ENCODE assay signal across 1 cellular context in the genomic region with DNA sequence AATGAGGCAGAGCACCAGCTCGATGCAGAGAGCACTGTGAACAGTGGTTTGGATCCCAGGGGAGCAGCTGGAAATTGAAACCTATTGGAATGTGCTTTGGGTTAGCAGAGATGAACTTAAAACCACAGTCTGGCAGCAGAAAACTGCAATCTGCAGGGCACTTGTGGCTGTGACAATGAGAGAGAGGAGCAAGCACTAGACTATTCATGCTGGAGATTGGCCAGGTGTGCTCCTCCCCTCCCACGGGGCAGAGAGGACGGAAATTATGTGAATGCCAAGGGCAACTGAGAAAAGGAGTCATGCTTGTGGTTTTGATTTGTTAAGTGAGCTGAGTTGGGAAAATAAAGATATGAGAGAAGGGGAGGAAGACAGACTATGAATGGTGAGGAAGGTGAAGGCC.
TF ChIP-seq lines count a peak whose summit lies in the region.

No MANE protein-coding gene starts in this region.

TF ChIP-seq in GM23338, 12 proteins besides CTCF, POLR2A, EP300 and RAD21 (continued from another document):
- TF ChIP-seq POLR2AphosphoS5 (IDR thresholded peaks at IDR 0.05; ENCODE audit: low read depth): no peak
- TF ChIP-seq CREB1 (CRISPR knock-in tag; IDR thresholded peaks at IDR 0.05; ENCODE audit: low read depth): no peak
- no peak for TF ChIP-seq JUNB (IDR thresholded peaks at IDR 0.05; ENCODE audit: unreplicated experiment)
- TF ChIP-seq, protein P1, sequence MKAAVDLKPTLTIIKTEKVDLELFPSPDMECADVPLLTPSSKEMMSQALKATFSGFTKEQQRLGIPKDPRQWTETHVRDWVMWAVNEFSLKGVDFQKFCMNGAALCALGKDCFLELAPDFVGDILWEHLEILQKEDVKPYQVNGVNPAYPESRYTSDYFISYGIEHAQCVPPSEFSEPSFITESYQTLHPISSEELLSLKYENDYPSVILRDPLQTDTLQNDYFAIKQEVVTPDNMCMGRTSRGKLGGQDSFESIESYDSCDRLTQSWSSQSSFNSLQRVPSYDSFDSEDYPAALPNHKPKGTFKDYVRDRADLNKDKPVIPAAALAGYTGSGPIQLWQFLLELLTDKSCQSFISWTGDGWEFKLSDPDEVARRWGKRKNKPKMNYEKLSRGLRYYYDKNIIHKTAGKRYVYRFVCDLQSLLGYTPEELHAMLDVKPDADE (IDR thresholded peaks at IDR 0.05): no peak
- TF ChIP-seq, protein P2, sequence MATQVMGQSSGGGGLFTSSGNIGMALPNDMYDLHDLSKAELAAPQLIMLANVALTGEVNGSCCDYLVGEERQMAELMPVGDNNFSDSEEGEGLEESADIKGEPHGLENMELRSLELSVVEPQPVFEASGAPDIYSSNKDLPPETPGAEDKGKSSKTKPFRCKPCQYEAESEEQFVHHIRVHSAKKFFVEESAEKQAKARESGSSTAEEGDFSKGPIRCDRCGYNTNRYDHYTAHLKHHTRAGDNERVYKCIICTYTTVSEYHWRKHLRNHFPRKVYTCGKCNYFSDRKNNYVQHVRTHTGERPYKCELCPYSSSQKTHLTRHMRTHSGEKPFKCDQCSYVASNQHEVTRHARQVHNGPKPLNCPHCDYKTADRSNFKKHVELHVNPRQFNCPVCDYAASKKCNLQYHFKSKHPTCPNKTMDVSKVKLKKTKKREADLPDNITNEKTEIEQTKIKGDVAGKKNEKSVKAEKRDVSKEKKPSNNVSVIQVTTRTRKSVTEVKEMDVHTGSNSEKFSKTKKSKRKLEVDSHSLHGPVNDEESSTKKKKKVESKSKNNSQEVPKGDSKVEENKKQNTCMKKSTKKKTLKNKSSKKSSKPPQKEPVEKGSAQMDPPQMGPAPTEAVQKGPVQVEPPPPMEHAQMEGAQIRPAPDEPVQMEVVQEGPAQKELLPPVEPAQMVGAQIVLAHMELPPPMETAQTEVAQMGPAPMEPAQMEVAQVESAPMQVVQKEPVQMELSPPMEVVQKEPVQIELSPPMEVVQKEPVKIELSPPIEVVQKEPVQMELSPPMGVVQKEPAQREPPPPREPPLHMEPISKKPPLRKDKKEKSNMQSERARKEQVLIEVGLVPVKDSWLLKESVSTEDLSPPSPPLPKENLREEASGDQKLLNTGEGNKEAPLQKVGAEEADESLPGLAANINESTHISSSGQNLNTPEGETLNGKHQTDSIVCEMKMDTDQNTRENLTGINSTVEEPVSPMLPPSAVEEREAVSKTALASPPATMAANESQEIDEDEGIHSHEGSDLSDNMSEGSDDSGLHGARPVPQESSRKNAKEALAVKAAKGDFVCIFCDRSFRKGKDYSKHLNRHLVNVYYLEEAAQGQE (IDR thresholded peaks at IDR 0.05; ENCODE audit: unreplicated experiment): no peak
- no peak for TF ChIP-seq ZNF331 (CRISPR knock-in tag; IDR thresholded peaks at IDR 0.05; ENCODE audit: low read depth)
